ENCODE assay signal across 8 cellular contexts in genomic region chr7:2717293-2717904, GRCh38. TPM values are rescaled to one million over a fixed set of nuclear protein-coding genes. Genes with fewer than 3 reads are reported as not detected.
DNase-seq lines count a peak whose midpoint lies in the region; ATAC-seq and TF ChIP-seq lines count a peak whose summit lies in the region.

No MANE protein-coding gene starts in this region.

- H3K27ac ChIP-seq in CD4-positive, CD25-positive, alpha-beta regulatory T cell (ENCODE audit: insufficient read depth, low read length, poor library complexity, severe bottlenecking) = peak overlapping the region; percentile 53
- peak overlapping the region; percentile 47 for H3K27ac ChIP-seq in muscle layer of colon (ENCODE audit: low read depth, low read length)

- H3K27ac Mint-ChIP-seq in CD4-positive, CD25-positive, alpha-beta regulatory T cell = peak overlapping the region; percentile 91 to 97 (median 93)
- peak overlapping the region; percentile 57 for H3K27ac Mint-ChIP-seq in chondrocyte (ENCODE audit: unreplicated experiment)

- peaks cover 56% of the 10 kb centered on the region for H3K4me1 ChIP-seq in CD4-positive, CD25-positive, alpha-beta regulatory T cell (ENCODE audit: control insufficient read depth, insufficient read depth, low read length, poor library complexity, severe bottlenecking)
- peaks cover 22% of the 10 kb centered on the region for H3K4me1 ChIP-seq in muscle layer of colon (ENCODE audit: insufficient read depth, low read length)

- no peaks in the 10 kb centered on the region for H3K27me3 ChIP-seq in CD4-positive, CD25-positive, alpha-beta regulatory T cell (ENCODE audit: control insufficient read depth, insufficient read depth, low read length)
- H3K27me3 ChIP-seq in muscle layer of colon (ENCODE audit: control insufficient read depth in 1 of 2, insufficient read depth in 2 of 2, low read length in 2 of 2) = no peaks in the 10 kb centered on the region

- TF ChIP-seq CTCF in chondrocyte (IDR thresholded peaks at IDR 0.05) = no peak

- peak in 2 of 3 donors; percentile 55 to 89 for DNase-seq in CD4-positive, CD25-positive, alpha-beta regulatory T cell
- DNase-seq in NCI-H187 (lab: John Stamatoyannopoulos, UW) = peak; percentile 51 to 55
- DNase-seq in chondrocyte (ENCODE audit: low spot score) = no peak
- DNase-seq in mucosa of gallbladder (ENCODE audit: low spot score) = no peak
- DNase-seq in COR-L47 (lab: John Stamatoyannopoulos, UW) = no peak

- no peak overlapping the region for H3K4me3 ChIP-seq in CD4-positive, CD25-positive, alpha-beta regulatory T cell (ENCODE audit: low read depth, low read length)
- H3K4me3 ChIP-seq in muscle layer of colon (ENCODE audit: low read depth in 1 of 2, low read length in 2 of 2) = peak overlapping the region; percentile 17 to 29

- peaks cover 7% of the 10 kb centered on the region for H3K36me3 Mint-ChIP-seq in CD4-positive, CD25-positive, alpha-beta regulatory T cell
- peaks cover 34% of the 10 kb centered on the region for H3K36me3 Mint-ChIP-seq in chondrocyte (ENCODE audit: low read depth)

- no peaks in the 10 kb centered on the region for H3K9me3 ChIP-seq in CD4-positive, CD25-positive, alpha-beta regulatory T cell (ENCODE audit: control insufficient read depth in 2 of 2, low read length in 2 of 2)
- H3K9me3 ChIP-seq in muscle layer of colon (ENCODE audit: low read length) = no peaks in the 10 kb centered on the region

- H3K4me1 Mint-ChIP-seq in CD4-positive, CD25-positive, alpha-beta regulatory T cell = peaks cover 18 to 74% (median 34%) of the 10 kb centered on the region in 4 donors
- H3K4me1 Mint-ChIP-seq in chondrocyte (ENCODE audit: low read depth) = peaks cover 52% of the 10 kb centered on the region

- no peak overlapping the region for H3K9ac ChIP-seq in muscle layer of colon (ENCODE audit: low read length)

- H3K9me3 Mint-ChIP-seq in CD4-positive, CD25-positive, alpha-beta regulatory T cell = no peaks in the 10 kb centered on the region
- H3K9me3 Mint-ChIP-seq in chondrocyte (ENCODE audit: low read depth) = peaks cover 3% of the 10 kb centered on the region

- H3K4me3 Mint-ChIP-seq in CD4-positive, CD25-positive, alpha-beta regulatory T cell = peak overlapping the region; percentile 43 to 84 (median 63)
- no peak overlapping the region for H3K4me3 Mint-ChIP-seq in chondrocyte (ENCODE audit: unreplicated experiment)

- peak; percentile 35 to 43 for ATAC-seq in CD4-positive, CD25-positive, alpha-beta regulatory T cell (ENCODE audit: low read depth in 2 of 2)
- ATAC-seq in HG03175 (IDR thresholded peaks at IDR 0.05; ENCODE audit: unreplicated experiment) = no peak
- ATAC-seq in GM19455 (IDR thresholded peaks at IDR 0.05; ENCODE audit: unreplicated experiment) = no peak

- H3K36me3 ChIP-seq in CD4-positive, CD25-positive, alpha-beta regulatory T cell (ENCODE audit: control insufficient read depth, insufficient read depth, low read length) = no peaks in the 10 kb centered on the region
- peaks cover 3% of the 10 kb centered on the region for H3K36me3 ChIP-seq in muscle layer of colon (ENCODE audit: insufficient read depth, low read length)

- H3K27me3 Mint-ChIP-seq in CD4-positive, CD25-positive, alpha-beta regulatory T cell = no peaks in the 10 kb centered on the region
- no peaks in the 10 kb centered on the region for H3K27me3 Mint-ChIP-seq in chondrocyte (ENCODE audit: low read depth)

RNA-seq across cellular contexts. Expression of gene AMZ1, which starts 29.4 kb away (rescaled TPM):
- 1.8 TPM for total RNA-seq in CD4-positive, CD25-positive, alpha-beta regulatory T cell
- polyA plus RNA-seq in CD4-positive, CD25-positive, alpha-beta regulatory T cell = 1 to 10 TPM in 1 of 4 donors, under 1 TPM in 3; 0.43 to 1.4 (median 0.63) TPM
- total RNA-seq in chondrocyte = 9.1 to 11.1 TPM (median 9.6 TPM) in 3 replicates
- 0.35 TPM for total RNA-seq in mucosa of gallbladder

Comparison
In these comparisons a context has a peak if more than half of its experiments do, and no peak if none do; other contexts are left out.
1. ATAC-seq: peak in CD4-positive, CD25-positive, alpha-beta regulatory T cell (2 of 2); none in HG03175 (single experiment) and GM19455 (single experiment).
2. DNase-seq: peak in CD4-positive, CD25-positive, alpha-beta regulatory T cell (2 of 3) and NCI-H187 (2 of 2); none in chondrocyte (single experiment), mucosa of gallbladder (single experiment) and COR-L47 (single experiment).